8 cellular contexts compared by ENCODE assay signal in genomic region chr1:212699839-212700596, GRCh38. TPM values are rescaled to one million over a fixed set of nuclear protein-coding genes. Genes with fewer than 3 reads are reported as not detected.
DNase-seq lines count a peak whose midpoint lies in the region; ATAC-seq and TF ChIP-seq lines count a peak whose summit lies in the region.

Gene BATF3, minus strand, starts transcription at chr1:212699840. Its CDS starts 78 bp downstream, at chr1:212699762.

- WGBS in iPS DF 6.9 (ENCODE audit: insufficient coverage, insufficient read length): no CpG with 5 or more reads among the region's 89 CpGs
- WGBS in smooth muscle cell (ENCODE audit: low lambda C conversion rate): 2% methylated on average over 37 of the region's 89 CpGs

- ATAC-seq in HG02610 (IDR thresholded peaks at IDR 0.05; ENCODE audit: unreplicated experiment): peak; percentile 26

- H4K20me1 ChIP-seq in smooth muscle cell (ENCODE audit: low read depth): no peaks in the 10 kb centered on the region

- peaks cover 21% of the 10 kb centered on the region for H3K4me1 ChIP-seq in SJSA1 (replicated peaks)
- peaks cover 1% of the 10 kb centered on the region; the same call in 1 of the 2 replicates for H3K4me1 ChIP-seq in iPS DF 6.9 (ENCODE audit: control insufficient read depth, insufficient read depth, low read length)
- H3K4me1 ChIP-seq in smooth muscle cell (ENCODE audit: low read depth): peaks cover 11% of the 10 kb centered on the region

- H3K4me3 ChIP-seq in SJSA1: peak within 1 kb of the TSS; percentile 43
- peak within 1 kb of the TSS; percentile 41; the same call in 1 of the 2 replicates for H3K4me3 ChIP-seq in iPS DF 6.9 (ENCODE audit: low read length)
- H3K4me3 ChIP-seq in smooth muscle cell: peak within 1 kb of the TSS; percentile 64

- H3K9ac ChIP-seq in smooth muscle cell (ENCODE audit: low read depth): peak within 1 kb of the TSS; percentile 27

- TF ChIP-seq CTCF in GM13976 (IDR thresholded peaks at IDR 0.05; ENCODE audit: borderline replicate concordance, control extremely low read depth, extremely low read depth, insufficient read depth, missing control alignments) (no peak), smooth muscle cell (IDR thresholded peaks at IDR 0.05; ENCODE audit: borderline replicate concordance, insufficient read depth, poor library complexity, severe bottlenecking) (no peak)

- H3K79me2 ChIP-seq in smooth muscle cell (ENCODE audit: low read depth): no peaks in the 10 kb centered on the region

- DNase-seq in GM13976 (ENCODE audit: low spot score) (peak; percentile 79), SJSA1 (ENCODE audit: low read depth in 1 of 2, low spot score in 2 of 2) (peak in 1 of 2 experiments; percentile 47), iPS DF 6.9 (ENCODE audit: low read depth, low spot score) (no peak), smooth muscle cell (lab: John Stamatoyannopoulos, UW; ENCODE audit: unreplicated experiment) (no peak), hippocampal formation (lab: John Stamatoyannopoulos, UW) (no peak), pons (ENCODE audit: low spot score) (no peak)
- peak; percentile 65 for DNase-seq in activated naive CD8-positive, alpha-beta T cell treated with anti-CD3 and anti-CD28 coated beads, Interleukin-2, amount 50 U/mL, for 16 hours (ENCODE audit: low read depth, low spot score)

- peak within 1 kb of the TSS; percentile 94 for H2AFZ ChIP-seq in smooth muscle cell (ENCODE audit: low read depth)

- in situ Hi-C loops in GM13976 (cut with MboI; ENCODE audit: low sequenced_read_pairs, unreplicated experiment): no loop called here

- H3F3A ChIP-seq in smooth muscle cell (ENCODE audit: low read depth): peaks cover 8% of the 10 kb centered on the region

- H3K36me3 ChIP-seq in SJSA1: no peaks in the 10 kb centered on the region
- no peaks in the 10 kb centered on the region for H3K36me3 ChIP-seq in iPS DF 6.9 (ENCODE audit: control insufficient read depth, insufficient read depth, low read length)
- H3K36me3 ChIP-seq in smooth muscle cell (ENCODE audit: low read depth): no peaks in the 10 kb centered on the region

- H3K27me3 ChIP-seq in SJSA1 (replicated peaks): peaks cover 24% of the 10 kb centered on the region
- peaks cover 26% of the 10 kb centered on the region for H3K27me3 ChIP-seq in iPS DF 6.9 (ENCODE audit: control insufficient read depth, insufficient read depth, low read length)
- H3K27me3 ChIP-seq in smooth muscle cell (ENCODE audit: low read depth): peaks cover 17% of the 10 kb centered on the region

- H3K27ac ChIP-seq in SJSA1 (no peak within 1 kb of the TSS), iPS DF 6.9 (ENCODE audit: low read length) (no peak within 1 kb of the TSS), smooth muscle cell (ENCODE audit: low read depth) (no peak within 1 kb of the TSS)

- peak within 1 kb of the TSS; percentile 90 for H3K4me2 ChIP-seq in smooth muscle cell

- H3K9me3 ChIP-seq in SJSA1 (replicated peaks) (no peaks in the 10 kb centered on the region), iPS DF 6.9 (ENCODE audit: control insufficient read depth, insufficient read depth, low read length) (no peaks in the 10 kb centered on the region), smooth muscle cell (replicated peaks; ENCODE audit: low read depth) (no peaks in the 10 kb centered on the region)

RNA-seq across cellular contexts. Expression of gene BATF3, which starts in this region (rescaled TPM):
- total RNA-seq in SJSA1 (2014; rRNA removed; shearing (Covaris generic)): 1.8 and 3.3 TPM in 2 replicates
- 0.45 and 5.8 TPM in 2 replicates for total RNA-seq in smooth muscle cell
- 11.5 and 12.1 TPM in 2 replicates for polyA plus RNA-seq in smooth muscle cell

Comparison
In these comparisons a context has a peak if more than half of its experiments do, and no peak if none do; other contexts are left out.
1. DNase-seq: peak in GM13976 (single experiment) and activated naive CD8-positive, alpha-beta T cell treated with anti-CD3 and anti-CD28 coated beads, Interleukin-2, amount 50 U/mL, for 16 hours (single experiment); none in iPS DF 6.9 (single experiment), smooth muscle cell (single experiment), hippocampal formation (0 of 2) and pons (single experiment).
2. Peak in every context shown above with its lines, with median percentiles within 50 percentile points of each other: H3K4me3 ChIP-seq.